2 cellular contexts compared by ENCODE assay signal in the genomic region with DNA sequence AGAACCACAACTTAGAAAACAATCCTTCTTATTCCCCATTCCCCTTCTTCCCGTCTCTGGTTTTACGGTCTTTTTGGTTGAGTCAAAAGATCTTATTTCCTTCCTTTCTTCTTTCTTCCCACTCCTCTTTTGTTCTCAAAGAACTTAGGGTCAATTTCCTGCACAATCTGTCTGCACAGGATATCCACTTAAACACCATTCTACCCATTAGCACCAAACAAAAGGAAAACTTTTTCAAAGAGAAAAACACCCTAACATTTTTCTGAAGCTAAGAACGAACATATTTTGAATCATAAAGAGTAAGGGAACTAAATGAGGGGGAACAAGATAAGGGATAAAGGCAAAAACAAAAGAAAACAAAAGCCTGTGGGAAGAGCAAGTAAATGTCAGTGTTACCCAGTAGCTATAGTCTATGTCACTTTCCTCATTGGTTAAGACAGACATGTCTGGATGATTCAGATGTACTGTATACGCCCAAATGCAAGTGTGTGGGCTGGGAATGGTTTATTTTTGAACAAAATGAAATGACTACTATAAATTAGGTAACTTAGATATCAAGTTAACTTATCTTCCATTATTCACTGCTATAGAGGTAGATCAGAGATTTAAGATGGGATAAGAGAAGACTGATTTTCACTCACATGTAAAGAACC.
TF ChIP-seq lines count a peak whose summit lies in the region.

No MANE protein-coding gene starts in this region.

TF ChIP-seq in A549, 52 proteins besides CTCF, POLR2A, EP300 and RAD21 (continued from another document):
- no peak for TF ChIP-seq HOXB13 (CRISPR knock-in tag; IDR thresholded peaks at IDR 0.05; ENCODE audit: low read depth)
TF ChIP-seq in A549: peak in this region for 0.

TF ChIP-seq in HCT116, 20 proteins besides CTCF, POLR2A, EP300 and RAD21 (continued from another document):
- TF ChIP-seq, protein P1, sequence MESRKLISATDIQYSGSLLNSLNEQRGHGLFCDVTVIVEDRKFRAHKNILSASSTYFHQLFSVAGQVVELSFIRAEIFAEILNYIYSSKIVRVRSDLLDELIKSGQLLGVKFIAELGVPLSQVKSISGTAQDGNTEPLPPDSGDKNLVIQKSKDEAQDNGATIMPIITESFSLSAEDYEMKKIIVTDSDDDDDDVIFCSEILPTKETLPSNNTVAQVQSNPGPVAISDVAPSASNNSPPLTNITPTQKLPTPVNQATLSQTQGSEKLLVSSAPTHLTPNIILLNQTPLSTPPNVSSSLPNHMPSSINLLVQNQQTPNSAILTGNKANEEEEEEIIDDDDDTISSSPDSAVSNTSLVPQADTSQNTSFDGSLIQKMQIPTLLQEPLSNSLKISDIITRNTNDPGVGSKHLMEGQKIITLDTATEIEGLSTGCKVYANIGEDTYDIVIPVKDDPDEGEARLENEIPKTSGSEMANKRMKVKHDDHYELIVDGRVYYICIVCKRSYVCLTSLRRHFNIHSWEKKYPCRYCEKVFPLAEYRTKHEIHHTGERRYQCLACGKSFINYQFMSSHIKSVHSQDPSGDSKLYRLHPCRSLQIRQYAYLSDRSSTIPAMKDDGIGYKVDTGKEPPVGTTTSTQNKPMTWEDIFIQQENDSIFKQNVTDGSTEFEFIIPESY (IDR thresholded peaks at IDR 0.05; ENCODE audit: extremely low read depth, insufficient replicate concordance, low read length) = no peak
- TF ChIP-seq JUND (IDR thresholded peaks at IDR 0.05) = no peak
